Comparison of ENCODE assay signal across 1 cellular context in the genomic region with DNA sequence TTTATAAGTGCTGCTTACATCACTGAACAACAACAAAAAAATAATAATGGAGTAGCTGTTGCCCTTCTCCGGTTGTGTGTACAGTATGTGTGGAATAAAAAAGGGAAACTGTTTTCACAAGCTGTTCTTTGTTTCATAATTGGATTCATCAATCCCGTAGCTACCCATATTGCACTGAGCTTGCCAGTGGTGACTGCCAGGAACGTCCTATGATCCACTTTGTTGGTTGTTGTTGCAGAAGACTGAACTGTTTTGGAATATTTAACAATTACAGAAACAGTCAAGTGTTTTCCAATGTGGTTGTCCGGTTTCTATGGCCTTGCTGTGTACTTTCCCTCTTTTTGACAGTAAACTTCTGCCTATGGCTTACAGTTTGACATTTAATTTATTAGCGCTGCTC.
TF ChIP-seq lines count a peak whose summit lies in the region.

No MANE protein-coding gene starts in this region.

TF ChIP-seq in GM23338, 12 proteins besides CTCF, POLR2A, EP300 and RAD21 (continued from another document):
- TF ChIP-seq, protein P1, sequence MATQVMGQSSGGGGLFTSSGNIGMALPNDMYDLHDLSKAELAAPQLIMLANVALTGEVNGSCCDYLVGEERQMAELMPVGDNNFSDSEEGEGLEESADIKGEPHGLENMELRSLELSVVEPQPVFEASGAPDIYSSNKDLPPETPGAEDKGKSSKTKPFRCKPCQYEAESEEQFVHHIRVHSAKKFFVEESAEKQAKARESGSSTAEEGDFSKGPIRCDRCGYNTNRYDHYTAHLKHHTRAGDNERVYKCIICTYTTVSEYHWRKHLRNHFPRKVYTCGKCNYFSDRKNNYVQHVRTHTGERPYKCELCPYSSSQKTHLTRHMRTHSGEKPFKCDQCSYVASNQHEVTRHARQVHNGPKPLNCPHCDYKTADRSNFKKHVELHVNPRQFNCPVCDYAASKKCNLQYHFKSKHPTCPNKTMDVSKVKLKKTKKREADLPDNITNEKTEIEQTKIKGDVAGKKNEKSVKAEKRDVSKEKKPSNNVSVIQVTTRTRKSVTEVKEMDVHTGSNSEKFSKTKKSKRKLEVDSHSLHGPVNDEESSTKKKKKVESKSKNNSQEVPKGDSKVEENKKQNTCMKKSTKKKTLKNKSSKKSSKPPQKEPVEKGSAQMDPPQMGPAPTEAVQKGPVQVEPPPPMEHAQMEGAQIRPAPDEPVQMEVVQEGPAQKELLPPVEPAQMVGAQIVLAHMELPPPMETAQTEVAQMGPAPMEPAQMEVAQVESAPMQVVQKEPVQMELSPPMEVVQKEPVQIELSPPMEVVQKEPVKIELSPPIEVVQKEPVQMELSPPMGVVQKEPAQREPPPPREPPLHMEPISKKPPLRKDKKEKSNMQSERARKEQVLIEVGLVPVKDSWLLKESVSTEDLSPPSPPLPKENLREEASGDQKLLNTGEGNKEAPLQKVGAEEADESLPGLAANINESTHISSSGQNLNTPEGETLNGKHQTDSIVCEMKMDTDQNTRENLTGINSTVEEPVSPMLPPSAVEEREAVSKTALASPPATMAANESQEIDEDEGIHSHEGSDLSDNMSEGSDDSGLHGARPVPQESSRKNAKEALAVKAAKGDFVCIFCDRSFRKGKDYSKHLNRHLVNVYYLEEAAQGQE (IDR thresholded peaks at IDR 0.05; ENCODE audit: unreplicated experiment), result no peak
- TF ChIP-seq STAT1 (IDR thresholded peaks at IDR 0.05; ENCODE audit: unreplicated experiment) (no peak), JUNB (IDR thresholded peaks at IDR 0.05; ENCODE audit: unreplicated experiment) (no peak), POLR2AphosphoS5 (IDR thresholded peaks at IDR 0.05; ENCODE audit: low read depth) (no peak; the same call in 1 of the 2 replicates), CREB1 (CRISPR knock-in tag; IDR thresholded peaks at IDR 0.05; ENCODE audit: low read depth) (no peak)
- TF ChIP-seq, protein P2, sequence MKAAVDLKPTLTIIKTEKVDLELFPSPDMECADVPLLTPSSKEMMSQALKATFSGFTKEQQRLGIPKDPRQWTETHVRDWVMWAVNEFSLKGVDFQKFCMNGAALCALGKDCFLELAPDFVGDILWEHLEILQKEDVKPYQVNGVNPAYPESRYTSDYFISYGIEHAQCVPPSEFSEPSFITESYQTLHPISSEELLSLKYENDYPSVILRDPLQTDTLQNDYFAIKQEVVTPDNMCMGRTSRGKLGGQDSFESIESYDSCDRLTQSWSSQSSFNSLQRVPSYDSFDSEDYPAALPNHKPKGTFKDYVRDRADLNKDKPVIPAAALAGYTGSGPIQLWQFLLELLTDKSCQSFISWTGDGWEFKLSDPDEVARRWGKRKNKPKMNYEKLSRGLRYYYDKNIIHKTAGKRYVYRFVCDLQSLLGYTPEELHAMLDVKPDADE (IDR thresholded peaks at IDR 0.05), result no peak
